ENCODE assay signal across 8 cellular contexts in the genomic region with DNA sequence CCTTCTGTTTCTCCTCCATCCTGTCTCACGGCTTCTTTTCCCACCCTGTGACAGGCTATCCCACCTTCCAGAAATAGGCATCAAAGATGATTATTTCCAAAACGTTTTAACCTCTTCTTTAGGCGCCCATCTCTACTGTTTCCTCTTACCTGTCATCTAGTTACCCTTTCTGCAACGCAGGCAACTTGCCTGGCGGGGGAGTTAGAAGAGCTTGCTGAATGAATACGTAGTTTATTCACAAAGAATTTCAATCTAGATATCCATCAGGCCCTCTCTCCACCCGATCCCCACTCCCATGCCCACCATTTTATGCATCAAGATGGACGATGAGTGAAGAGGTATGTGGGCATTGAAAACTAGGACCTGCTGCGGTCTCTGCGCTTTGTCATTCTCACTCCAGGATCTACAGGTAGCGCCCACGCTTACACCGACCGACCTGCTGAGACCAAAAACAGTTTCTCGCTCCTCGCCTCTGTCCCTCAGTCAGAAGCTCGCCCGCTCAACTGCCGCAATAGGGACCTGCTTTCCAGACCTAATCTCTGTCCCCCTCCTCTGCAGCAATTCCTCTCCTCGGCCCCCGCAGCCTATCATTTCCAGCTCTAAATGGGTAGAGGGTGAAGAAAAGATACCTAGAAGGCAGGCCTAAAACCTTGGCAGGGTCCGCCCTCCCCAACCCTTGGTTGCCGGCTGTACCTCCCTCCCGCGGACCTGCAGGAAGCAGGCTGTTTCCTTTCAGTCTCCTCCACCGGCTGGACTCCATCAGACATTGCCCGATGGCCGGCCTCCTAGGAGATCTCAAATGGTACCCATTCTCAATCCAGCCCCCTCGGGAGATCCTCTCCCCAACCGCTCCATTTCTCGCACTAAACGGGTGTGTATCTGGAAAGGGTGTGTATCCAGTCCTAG. TPM values are rescaled to one million over a fixed set of nuclear protein-coding genes. Genes with fewer than 3 reads are reported as not detected.
A peak's percentile ranks its signal among the peaks of the same experiment; 100 is the strongest.
DNase-seq lines count a peak whose midpoint lies in the region; ATAC-seq lines count a peak whose summit lies in the region.

No MANE protein-coding gene starts in this region.

- H3K9ac ChIP-seq in duodenal mucosa (ENCODE audit: low read depth in 1 of 2, low read length in 2 of 2): peak overlapping the region; percentile 33 to 66

- H3K4me1 Mint-ChIP-seq in T-helper 2 cell treated with Interferon-gamma antibody and Interleukin-4, amounts not matched to agents 5 μg/mL and 100 μg/mL, for 36 hours (ENCODE audit: low read depth): peaks cover 9% of the 10 kb centered on the region
- peaks cover 3 to 20% (median 5%) of the 10 kb centered on the region in 7 donors for H3K4me1 Mint-ChIP-seq in naive thymus-derived CD4-positive, alpha-beta T cell

- ATAC-seq in GM18870 (IDR thresholded peaks at IDR 0.05; ENCODE audit: unreplicated experiment) (peak; percentile 36), HG03045 (IDR thresholded peaks at IDR 0.05; ENCODE audit: unreplicated experiment) (peak; percentile 12), aorta (ENCODE audit: low FRiP score) (peak; percentile 58)
- ATAC-seq in naive thymus-derived CD4-positive, alpha-beta T cell: peak; percentile 54

- H3K9me3 ChIP-seq in duodenal mucosa (ENCODE audit: control insufficient read depth in 1 of 2, low read length in 2 of 2): no peaks in the 10 kb centered on the region
- no peaks in the 10 kb centered on the region for H3K9me3 ChIP-seq in naive thymus-derived CD4-positive, alpha-beta T cell (ENCODE audit: control insufficient read depth in 2 of 3, low read length in 3 of 3)
- no peaks in the 10 kb centered on the region for H3K9me3 ChIP-seq in aorta (ENCODE audit: control insufficient read depth, low read length)

- CTCF ChIA-PET in naive thymus-derived CD4-positive, alpha-beta T cell (lab: Charles Lee): no interaction called here

- peak overlapping the region; percentile 65 to 70 for H3K4me3 ChIP-seq in duodenal mucosa (ENCODE audit: low read depth in 1 of 2, low read length in 2 of 2)
- peak overlapping the region; percentile 74 for H3K4me3 ChIP-seq in naive thymus-derived CD4-positive, alpha-beta T cell (ENCODE audit: low read length)
- H3K4me3 ChIP-seq in aorta (ENCODE audit: low read length in 2 of 2): peak overlapping the region; percentile 24 to 65

- H3K4me1 ChIP-seq in duodenal mucosa (ENCODE audit: control insufficient read depth in 1 of 2, insufficient read depth in 2 of 2, low read length in 2 of 2): peaks cover 0 to 2% of the 10 kb centered on the region in 2 donors
- no peaks in the 10 kb centered on the region for H3K4me1 ChIP-seq in naive thymus-derived CD4-positive, alpha-beta T cell (ENCODE audit: control insufficient read depth in 2 of 2, insufficient read depth in 2 of 2, low read length in 2 of 2)
- no peaks in the 10 kb centered on the region for H3K4me1 ChIP-seq in aorta (ENCODE audit: control insufficient read depth in 1 of 2, insufficient read depth in 2 of 2, low read length in 2 of 2)

- H3K27ac Mint-ChIP-seq in T-helper 2 cell treated with Interferon-gamma antibody and Interleukin-4, amounts not matched to agents 5 μg/mL and 100 μg/mL, for 36 hours: peak overlapping the region; percentile 94
- peak overlapping the region; percentile 92 to 99 (median 96) for H3K27ac Mint-ChIP-seq in naive thymus-derived CD4-positive, alpha-beta T cell

- no peaks in the 10 kb centered on the region for H3K36me3 Mint-ChIP-seq in T-helper 2 cell treated with Interferon-gamma antibody and Interleukin-4, amounts not matched to agents 5 μg/mL and 100 μg/mL, for 36 hours (ENCODE audit: low read depth)
- no peaks in the 10 kb centered on the region for H3K36me3 Mint-ChIP-seq in naive thymus-derived CD4-positive, alpha-beta T cell

- DNase-seq in T-helper 2 cell treated with Interferon-gamma antibody and Interleukin-4, amounts not matched to agents 5 μg/mL and 100 μg/mL, for 36 hours (ENCODE audit: low spot score): peak; percentile 6
- DNase-seq in naive thymus-derived CD4-positive, alpha-beta T cell: peak in 8 of 9 donors; percentile 5 to 45 (median 37)
- DNase-seq in aorta (peak in 1 of 2 donors; percentile 72), SIG-M5 (lab: John Stamatoyannopoulos, UW) (no peak), AG20443 (ENCODE audit: low spot score) (no peak)

- POLR2A ChIA-PET in naive thymus-derived CD4-positive, alpha-beta T cell (lab: Charles Lee): interaction anchor here (1.2 kb wide), 1 partner anchor 224 kb away, joined by 8 read pairs; the partner anchor contains the start of gene ZMAT1

- intact Hi-C loops in naive thymus-derived CD4-positive, alpha-beta T cell (cut with micrococcal nuclease): loop anchor here (1.0 to 5.0 kb wide), 12 partner anchors 26 to 1764 kb away; partner anchors contain the start of genes ARMCX6 (in 1 of the 2), GPRASP1 (in 1 of the 2), GPRASP2 (in 1 of the 2) and TIMM8A (in 1 of the 2)
- intact Hi-C loops in aorta (cut with DNase I): loop anchor here in 1 of 2 donors (10.0 kb wide), 1 partner anchor 360 kb away; the partner anchor contains the start of gene TMSB15A

- H3K4me3 Mint-ChIP-seq in T-helper 2 cell treated with Interferon-gamma antibody and Interleukin-4, amounts not matched to agents 5 μg/mL and 100 μg/mL, for 36 hours: peak overlapping the region; percentile 94
- peak overlapping the region; percentile 92 to 99 (median 98) for H3K4me3 Mint-ChIP-seq in naive thymus-derived CD4-positive, alpha-beta T cell

- 4 to 39% methylated on average over 32 of the region's 32 CpGs for WGBS in aorta, 2 donors

- H3K36me3 ChIP-seq in duodenal mucosa (ENCODE audit: control insufficient read depth in 1 of 2, insufficient read depth in 2 of 2, low read length in 2 of 2) (no peaks in the 10 kb centered on the region), aorta (ENCODE audit: control insufficient read depth in 1 of 2, insufficient read depth in 2 of 2, low read length in 1 of 2) (no peaks in the 10 kb centered on the region)
- H3K36me3 ChIP-seq in naive thymus-derived CD4-positive, alpha-beta T cell (ENCODE audit: control insufficient read depth in 2 of 3, insufficient read depth in 3 of 3, low read length in 3 of 3): no peaks in the 10 kb centered on the region

- no peaks in the 10 kb centered on the region for H3K9me3 Mint-ChIP-seq in T-helper 2 cell treated with Interferon-gamma antibody and Interleukin-4, amounts not matched to agents 5 μg/mL and 100 μg/mL, for 36 hours
- H3K9me3 Mint-ChIP-seq in naive thymus-derived CD4-positive, alpha-beta T cell: no peaks in the 10 kb centered on the region

- no peaks in the 10 kb centered on the region for H3K27me3 ChIP-seq in duodenal mucosa (ENCODE audit: control insufficient read depth in 1 of 2, insufficient read depth in 2 of 2, low read length in 2 of 2)
- H3K27me3 ChIP-seq in naive thymus-derived CD4-positive, alpha-beta T cell (ENCODE audit: control insufficient read depth in 2 of 2, insufficient read depth in 2 of 2, low read length in 2 of 2): no peaks in the 10 kb centered on the region
- H3K27me3 ChIP-seq in aorta (ENCODE audit: control insufficient read depth in 1 of 2, insufficient read depth in 2 of 2, low read length in 1 of 2): no peaks in the 10 kb centered on the region

- H3K27ac ChIP-seq in duodenal mucosa (ENCODE audit: low read depth, low read length): no peak overlapping the region
- H3K27ac ChIP-seq in naive thymus-derived CD4-positive, alpha-beta T cell (ENCODE audit: low read depth, low read length): peak overlapping the region; percentile 83
- peak overlapping the region in 1 of 2 donors; percentile 31 for H3K27ac ChIP-seq in aorta (ENCODE audit: low read depth in 1 of 2, low read length in 2 of 2)

- H3K27me3 Mint-ChIP-seq in T-helper 2 cell treated with Interferon-gamma antibody and Interleukin-4, amounts not matched to agents 5 μg/mL and 100 μg/mL, for 36 hours (ENCODE audit: low read depth): peaks cover 2% of the 10 kb centered on the region
- H3K27me3 Mint-ChIP-seq in naive thymus-derived CD4-positive, alpha-beta T cell: peaks cover 0 to 3% (median 0%) of the 10 kb centered on the region in 5 donors

RNA-seq across cellular contexts. Expression of gene BEX5, which starts 0.6 kb away (rescaled TPM):
- total RNA-seq in naive thymus-derived CD4-positive, alpha-beta T cell: 10 to 100 TPM in 1 of 5 experiments, 1 to 10 TPM in 4; 1.8 to 10.1 (median 6.8) TPM
- 10 to 100 TPM; 11.5 to 13.2 TPM for polyA plus RNA-seq in naive thymus-derived CD4-positive, alpha-beta T cell
- 1 to 10 TPM; 5.0 to 7.7 TPM for total RNA-seq in aorta
- polyA plus RNA-seq in aorta: 10 to 100 TPM; 13.3 to 15.0 TPM

RNA-seq across cellular contexts. Expression of gene TCEAL6, which starts 12.9 kb away (rescaled TPM):
- not detected for total RNA-seq in naive thymus-derived CD4-positive, alpha-beta T cell
- polyA plus RNA-seq in naive thymus-derived CD4-positive, alpha-beta T cell: not detected
- total RNA-seq in aorta: under 1 TPM in 1 of 2 donors, not detected in 1; 0.55 TPM
- 1 to 10 TPM in 1 of 2 donors, under 1 TPM in 1; 0.87 to 2.3 TPM for polyA plus RNA-seq in aorta

RNA-seq across cellular contexts. Expression of gene TCEAL2, which starts 29.7 kb away (rescaled TPM):
- 1 to 10 TPM in 4 of 5 experiments, not detected in 1; 1.1 to 2.5 (median 2.1) TPM for total RNA-seq in naive thymus-derived CD4-positive, alpha-beta T cell
- 1 to 10 TPM in 1 of 2 donors, under 1 TPM in 1; 0.45 to 1.0 TPM for polyA plus RNA-seq in naive thymus-derived CD4-positive, alpha-beta T cell
- 10 to 100 TPM; 20.5 to 21.4 TPM for total RNA-seq in aorta
- 100 to 1,000 TPM in 1 of 2 donors, 10 to 100 TPM in 1; 29.6 to 124 TPM for polyA plus RNA-seq in aorta

RNA-seq across cellular contexts. Expression of gene TCP11X1, which starts 59.9 kb away (rescaled TPM):
- not detected for total RNA-seq in naive thymus-derived CD4-positive, alpha-beta T cell
- polyA plus RNA-seq in naive thymus-derived CD4-positive, alpha-beta T cell: not detected
- total RNA-seq in aorta: not detected
- not detected for polyA plus RNA-seq in aorta

Comparison
In these comparisons a context has a peak if more than half of its experiments do, and no peak if none do; other contexts are left out.
1. DNase-seq: peak in T-helper 2 cell treated with Interferon-gamma antibody and Interleukin-4, amounts not matched to agents 5 μg/mL and 100 μg/mL, for 36 hours (single experiment) and naive thymus-derived CD4-positive, alpha-beta T cell (8 of 9); none in SIG-M5 (single experiment) and AG20443 (single experiment).
2. RNA of gene TCEAL2, which starts 29.7 kb away (total RNA-seq): 20.5 to 21.4 TPM in aorta; 1.1 to 2.5 TPM in naive thymus-derived CD4-positive, alpha-beta T cell; every median in the first group is over 4 times any median in the second.
3. Peak in every context shown above with its lines, with median percentiles within 50 percentile points of each other: ATAC-seq and H3K4me3 ChIP-seq.